Comparison of ENCODE assay signal across 1 cellular context in the genomic region with DNA sequence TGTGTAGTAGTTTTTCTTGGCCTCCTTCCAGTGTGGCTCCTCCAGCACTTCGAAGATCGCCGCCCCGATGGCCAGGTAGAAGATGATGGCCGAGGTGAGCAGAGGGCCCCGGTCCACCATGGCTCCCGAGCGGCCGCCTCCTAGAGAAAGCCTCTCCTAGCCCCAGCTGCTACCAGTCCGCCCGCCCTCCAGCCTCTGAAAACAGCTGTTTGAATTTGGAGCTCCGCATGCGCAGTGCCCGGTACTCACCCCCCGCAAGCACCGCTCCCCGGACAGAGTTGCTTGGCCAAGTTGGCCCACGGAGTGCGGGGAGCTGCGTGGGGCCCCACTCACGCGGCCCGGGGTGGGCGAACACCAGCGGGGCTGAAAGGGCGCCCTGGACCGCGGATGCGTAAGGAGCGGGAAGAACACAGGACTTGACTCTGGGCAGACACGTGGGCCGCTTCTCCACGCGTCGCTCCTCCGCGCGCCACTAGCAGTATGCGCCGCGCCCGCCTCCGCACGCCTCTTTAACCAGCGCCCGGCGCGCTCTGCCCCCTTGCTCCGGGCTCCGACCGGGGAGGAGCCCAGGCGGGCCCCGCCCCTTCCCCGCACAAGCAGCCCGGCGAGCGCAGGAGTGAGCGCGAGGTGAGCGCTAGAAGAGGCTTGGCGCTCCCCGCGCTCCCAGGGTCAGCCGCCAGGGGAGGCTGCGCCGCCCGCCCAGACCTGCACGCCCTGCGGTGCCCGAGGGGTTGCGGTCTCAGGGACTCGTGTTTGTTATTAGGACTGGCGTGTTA.
TF ChIP-seq lines count a peak whose summit lies in the region.

A gene with protein sequence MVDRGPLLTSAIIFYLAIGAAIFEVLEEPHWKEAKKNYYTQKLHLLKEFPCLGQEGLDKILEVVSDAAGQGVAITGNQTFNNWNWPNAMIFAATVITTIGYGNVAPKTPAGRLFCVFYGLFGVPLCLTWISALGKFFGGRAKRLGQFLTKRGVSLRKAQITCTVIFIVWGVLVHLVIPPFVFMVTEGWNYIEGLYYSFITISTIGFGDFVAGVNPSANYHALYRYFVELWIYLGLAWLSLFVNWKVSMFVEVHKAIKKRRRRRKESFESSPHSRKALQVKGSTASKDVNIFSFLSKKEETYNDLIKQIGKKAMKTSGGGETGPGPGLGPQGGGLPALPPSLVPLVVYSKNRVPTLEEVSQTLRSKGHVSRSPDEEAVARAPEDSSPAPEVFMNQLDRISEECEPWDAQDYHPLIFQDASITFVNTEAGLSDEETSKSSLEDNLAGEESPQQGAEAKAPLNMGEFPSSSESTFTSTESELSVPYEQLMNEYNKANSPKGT (minus strand): TSS at position 484 of the 776 bp plus-strand sequence. CDS start 364 bp downstream, at position 120.

TF ChIP-seq in K562, 482 proteins besides CTCF, POLR2A, EP300 and RAD21 (continued from another document and continues in another):
- TF ChIP-seq, protein P1, sequence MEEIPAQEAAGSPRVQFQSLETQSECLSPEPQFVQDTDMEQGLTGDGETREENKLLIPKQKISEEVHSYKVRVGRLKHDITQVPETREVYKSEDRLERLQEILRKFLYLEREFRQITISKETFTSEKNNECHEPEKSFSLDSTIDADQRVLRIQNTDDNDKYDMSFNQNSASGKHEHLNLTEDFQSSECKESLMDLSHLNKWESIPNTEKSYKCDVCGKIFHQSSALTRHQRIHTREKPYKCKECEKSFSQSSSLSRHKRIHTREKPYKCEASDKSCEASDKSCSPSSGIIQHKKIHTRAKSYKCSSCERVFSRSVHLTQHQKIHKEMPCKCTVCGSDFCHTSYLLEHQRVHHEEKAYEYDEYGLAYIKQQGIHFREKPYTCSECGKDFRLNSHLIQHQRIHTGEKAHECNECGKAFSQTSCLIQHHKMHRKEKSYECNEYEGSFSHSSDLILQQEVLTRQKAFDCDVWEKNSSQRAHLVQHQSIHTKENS (CRISPR knock-in tag; IDR thresholded peaks at IDR 0.05): no peak
- no peak for TF ChIP-seq THAP7 (CRISPR knock-in tag; IDR thresholded peaks at IDR 0.05)
- TF ChIP-seq OTX1 (CRISPR knock-in tag; IDR thresholded peaks at IDR 0.05): no peak
- TF ChIP-seq, protein P2, sequence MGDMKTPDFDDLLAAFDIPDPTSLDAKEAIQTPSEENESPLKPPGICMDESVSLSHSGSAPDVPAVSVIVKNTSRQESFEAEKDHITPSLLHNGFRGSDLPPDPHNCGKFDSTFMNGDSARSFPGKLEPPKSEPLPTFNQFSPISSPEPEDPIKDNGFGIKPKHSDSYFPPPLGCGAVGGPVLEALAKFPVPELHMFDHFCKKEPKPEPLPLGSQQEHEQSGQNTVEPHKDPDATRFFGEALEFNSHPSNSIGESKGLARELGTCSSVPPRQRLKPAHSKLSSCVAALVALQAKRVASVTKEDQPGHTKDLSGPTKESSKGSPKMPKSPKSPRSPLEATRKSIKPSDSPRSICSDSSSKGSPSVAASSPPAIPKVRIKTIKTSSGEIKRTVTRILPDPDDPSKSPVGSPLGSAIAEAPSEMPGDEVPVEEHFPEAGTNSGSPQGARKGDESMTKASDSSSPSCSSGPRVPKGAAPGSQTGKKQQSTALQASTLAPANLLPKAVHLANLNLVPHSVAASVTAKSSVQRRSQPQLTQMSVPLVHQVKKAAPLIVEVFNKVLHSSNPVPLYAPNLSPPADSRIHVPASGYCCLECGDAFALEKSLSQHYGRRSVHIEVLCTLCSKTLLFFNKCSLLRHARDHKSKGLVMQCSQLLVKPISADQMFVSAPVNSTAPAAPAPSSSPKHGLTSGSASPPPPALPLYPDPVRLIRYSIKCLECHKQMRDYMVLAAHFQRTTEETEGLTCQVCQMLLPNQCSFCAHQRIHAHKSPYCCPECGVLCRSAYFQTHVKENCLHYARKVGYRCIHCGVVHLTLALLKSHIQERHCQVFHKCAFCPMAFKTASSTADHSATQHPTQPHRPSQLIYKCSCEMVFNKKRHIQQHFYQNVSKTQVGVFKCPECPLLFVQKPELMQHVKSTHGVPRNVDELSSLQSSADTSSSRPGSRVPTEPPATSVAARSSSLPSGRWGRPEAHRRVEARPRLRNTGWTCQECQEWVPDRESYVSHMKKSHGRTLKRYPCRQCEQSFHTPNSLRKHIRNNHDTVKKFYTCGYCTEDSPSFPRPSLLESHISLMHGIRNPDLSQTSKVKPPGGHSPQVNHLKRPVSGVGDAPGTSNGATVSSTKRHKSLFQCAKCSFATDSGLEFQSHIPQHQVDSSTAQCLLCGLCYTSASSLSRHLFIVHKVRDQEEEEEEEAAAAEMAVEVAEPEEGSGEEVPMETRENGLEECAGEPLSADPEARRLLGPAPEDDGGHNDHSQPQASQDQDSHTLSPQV (IDR thresholded peaks at IDR 0.05): peak; percentile 60
- TF ChIP-seq ZNF76 (CRISPR knock-in tag; IDR thresholded peaks at IDR 0.05; ENCODE audit: borderline replicate concordance): 0 out of 2 replicates have a peak, but pooled peaks have one; percentile 24
- TF ChIP-seq CBFA2T3 (IDR thresholded peaks at IDR 0.05): peak; percentile 36; the same call in 1 of the 2 replicates
- no peak for TF ChIP-seq LARP7 (IDR thresholded peaks at IDR 0.05)
- no peak for TF ChIP-seq JUNB (CRISPR knock-in tag; conservative IDR thresholded peaks at IDR 0.05)
- TF ChIP-seq STAG1 (CRISPR knock-in tag; IDR thresholded peaks at IDR 0.05; ENCODE audit: borderline replicate concordance): no peak
- TF ChIP-seq, protein P3, sequence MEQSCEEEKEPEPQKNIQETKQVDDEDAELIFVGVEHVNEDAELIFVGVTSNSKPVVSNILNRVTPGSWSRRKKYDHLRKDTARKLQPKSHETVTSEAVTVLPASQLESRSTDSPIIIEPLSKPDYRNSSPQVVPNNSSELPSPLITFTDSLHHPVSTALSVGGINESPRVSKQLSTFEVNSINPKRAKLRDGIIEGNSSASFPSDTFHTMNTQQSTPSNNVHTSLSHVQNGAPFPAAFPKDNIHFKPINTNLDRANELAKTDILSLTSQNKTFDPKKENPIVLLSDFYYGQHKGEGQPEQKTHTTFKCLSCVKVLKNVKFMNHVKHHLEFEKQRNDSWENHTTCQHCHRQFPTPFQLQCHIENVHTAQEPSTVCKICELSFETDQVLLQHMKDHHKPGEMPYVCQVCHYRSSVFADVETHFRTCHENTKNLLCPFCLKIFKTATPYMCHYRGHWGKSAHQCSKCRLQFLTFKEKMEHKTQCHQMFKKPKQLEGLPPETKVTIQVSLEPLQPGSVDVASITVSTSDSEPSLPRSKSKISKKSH (CRISPR knock-in tag; IDR thresholded peaks at IDR 0.05): no peak
- TF ChIP-seq ZNF507 (tag; conservative IDR thresholded peaks at IDR 0.05): no peak
- 0 out of 2 replicates have a peak, but pooled peaks have one; percentile 7 for TF ChIP-seq STAT5A (IDR thresholded peaks at IDR 0.05; ENCODE audit: borderline replicate concordance, low read length)
- 0 out of 2 replicates have a peak, but pooled peaks have one; percentile 56 for TF ChIP-seq ZNF830 (CRISPR knock-in tag; IDR thresholded peaks at IDR 0.05)
- peak; percentile 79 for TF ChIP-seq NFIC (IDR thresholded peaks at IDR 0.05)
- TF ChIP-seq HDAC6 (IDR thresholded peaks at IDR 0.05; ENCODE audit: low read depth, low read length): 0 out of 2 replicates have a peak, but pooled peaks have one; percentile 32
- TF ChIP-seq FOXK1 (CRISPR knock-in tag; IDR thresholded peaks at IDR 0.05; ENCODE audit: borderline replicate concordance): no peak
- TF ChIP-seq ZKSCAN8 (CRISPR knock-in tag; IDR thresholded peaks at IDR 0.05): no peak
- no peak for TF ChIP-seq POLR2AphosphoS2 (IDR thresholded peaks at IDR 0.05; ENCODE audit: low read length)
- peak; percentile 87 for TF ChIP-seq TARDBP (IDR thresholded peaks at IDR 0.05)
- TF ChIP-seq NR1H2 (CRISPR knock-in tag; IDR thresholded peaks at IDR 0.05): peak; percentile 32; the same call in 1 of the 2 replicates
- TF ChIP-seq RERE (CRISPR knock-in tag; IDR thresholded peaks at IDR 0.05; ENCODE audit: borderline replicate concordance): no peak
- TF ChIP-seq NCOA2 (IDR thresholded peaks at IDR 0.05; ENCODE audit: partially characterized antibody in 2 of 2): no peak
- TF ChIP-seq PHB2 (IDR thresholded peaks at IDR 0.05; ENCODE audit: low read depth): no peak
- no peak for TF ChIP-seq SLC30A9 (CRISPR knock-in tag; IDR thresholded peaks at IDR 0.05)
- no peak for TF ChIP-seq HMG20B (CRISPR knock-in tag; IDR thresholded peaks at IDR 0.05)
- TF ChIP-seq ZNF384 (IDR thresholded peaks at IDR 0.05; ENCODE audit: low read depth, low read length): no peak
- TF ChIP-seq ZNF212 (CRISPR knock-in tag; IDR thresholded peaks at IDR 0.05): no peak
- no peak for TF ChIP-seq ZFP1 (CRISPR knock-in tag; IDR thresholded peaks at IDR 0.05)
- TF ChIP-seq ZBTB2 (IDR thresholded peaks at IDR 0.05): peak; percentile 94
- peak; percentile 97 for TF ChIP-seq MTA3 (IDR thresholded peaks at IDR 0.05; ENCODE audit: borderline replicate concordance)
- TF ChIP-seq, protein P4, sequence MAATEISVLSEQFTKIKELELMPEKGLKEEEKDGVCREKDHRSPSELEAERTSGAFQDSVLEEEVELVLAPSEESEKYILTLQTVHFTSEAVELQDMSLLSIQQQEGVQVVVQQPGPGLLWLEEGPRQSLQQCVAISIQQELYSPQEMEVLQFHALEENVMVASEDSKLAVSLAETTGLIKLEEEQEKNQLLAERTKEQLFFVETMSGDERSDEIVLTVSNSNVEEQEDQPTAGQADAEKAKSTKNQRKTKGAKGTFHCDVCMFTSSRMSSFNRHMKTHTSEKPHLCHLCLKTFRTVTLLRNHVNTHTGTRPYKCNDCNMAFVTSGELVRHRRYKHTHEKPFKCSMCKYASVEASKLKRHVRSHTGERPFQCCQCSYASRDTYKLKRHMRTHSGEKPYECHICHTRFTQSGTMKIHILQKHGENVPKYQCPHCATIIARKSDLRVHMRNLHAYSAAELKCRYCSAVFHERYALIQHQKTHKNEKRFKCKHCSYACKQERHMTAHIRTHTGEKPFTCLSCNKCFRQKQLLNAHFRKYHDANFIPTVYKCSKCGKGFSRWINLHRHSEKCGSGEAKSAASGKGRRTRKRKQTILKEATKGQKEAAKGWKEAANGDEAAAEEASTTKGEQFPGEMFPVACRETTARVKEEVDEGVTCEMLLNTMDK (IDR thresholded peaks at IDR 0.05; ENCODE audit: borderline replicate concordance, insufficient read depth, low read depth, low read length, poor library complexity, severe bottlenecking): peak; percentile 74
- TF ChIP-seq RNF2 (IDR thresholded peaks at IDR 0.05): peak; percentile 83; the same call in 1 of the 2 replicates
- no peak for TF ChIP-seq ZNF589 (CRISPR knock-in tag; IDR thresholded peaks at IDR 0.05; ENCODE audit: low read depth)
- TF ChIP-seq ARID3B (CRISPR knock-in tag; IDR thresholded peaks at IDR 0.05; ENCODE audit: borderline replicate concordance): peak; percentile 62; the same call in 1 of the 2 replicates
- TF ChIP-seq FOXP1 (CRISPR knock-in tag; IDR thresholded peaks at IDR 0.05): no peak
- peak; percentile 87 for TF ChIP-seq HNRNPLL (IDR thresholded peaks at IDR 0.05; ENCODE audit: low read depth, low read length, poor library complexity, severe bottlenecking)
